In genomic region chr3:18778602-18779001, GRCh38 we compare ENCODE assay signal across 16 cellular contexts.
DNase-seq lines count a peak whose midpoint lies in the region; ATAC-seq lines count a peak whose summit lies in the region.
"Had no signal": no experiment of that assay in that cellular context is flagged by ENCODE, and none has a peak within 500 bp of the region (broad histone marks: within the 10 kb centered on the region; RNA-seq: fewer than 3 reads in every experiment).

No MANE protein-coding gene starts in this region.

- H3K4me3 Mint-ChIP-seq in activated T-cell treated with anti-CD3 and anti-CD28 coated beads, Interleukin-2, amount 50 U/mL, for 24 hours = peak overlapping the region; percentile 1
- H3K4me3 Mint-ChIP-seq in activated CD8-positive, alpha-beta T cell treated with anti-CD3 and anti-CD28 coated beads, Interleukin-2, amount 10 ng/mL, durations not matched to agents 7 days and 5 days = peak overlapping the region; percentile 26
- peak overlapping the region; percentile 26 to 81 (median 57) for H3K4me3 Mint-ChIP-seq in naive thymus-derived CD8-positive, alpha-beta T cell
- H3K4me3 Mint-ChIP-seq: CD14-positive monocyte, H9 had no signal

- POLR2A ChIA-PET in activated CD8-positive, alpha-beta T cell treated with anti-CD3 and anti-CD28 coated beads, Interleukin-2, amount 10 ng/mL, durations not matched to agents 7 days and 5 days (lab: Charles Lee) = no interaction called here
- POLR2A ChIA-PET in naive thymus-derived CD8-positive, alpha-beta T cell (lab: Charles Lee) = interaction anchor here (0.6 to 1.3 kb wide), 3 partner anchors 48 to 334 kb away, joined by 3 to 6 read pairs (median 4); no protein-coding TSS in a partner anchor

- peak; percentile 75 for ATAC-seq in activated CD8-positive, alpha-beta T cell treated with anti-CD3 and anti-CD28 coated beads, Interleukin-2, amount 10 ng/mL, durations not matched to agents 7 days and 5 days
- peak; percentile 73 to 84 for ATAC-seq in naive thymus-derived CD8-positive, alpha-beta T cell
- ATAC-seq in GM18511 (IDR thresholded peaks at IDR 0.05; ENCODE audit: unreplicated experiment) (no peak), HG03108 (IDR thresholded peaks at IDR 0.05; ENCODE audit: unreplicated experiment) (no peak)

- peaks cover 50% of the 10 kb centered on the region for H3K4me1 Mint-ChIP-seq in activated T-cell treated with anti-CD3 and anti-CD28 coated beads, Interleukin-2, amount 50 U/mL, for 24 hours (ENCODE audit: low read depth)
- peaks cover 33% of the 10 kb centered on the region for H3K4me1 Mint-ChIP-seq in activated CD8-positive, alpha-beta T cell treated with anti-CD3 and anti-CD28 coated beads, Interleukin-2, amount 10 ng/mL, durations not matched to agents 7 days and 5 days (ENCODE audit: low read depth)
- peaks cover 25 to 65% (median 52%) of the 10 kb centered on the region in 4 donors for H3K4me1 Mint-ChIP-seq in naive thymus-derived CD8-positive, alpha-beta T cell

- no peak overlapping the region for H3K4me3 ChIP-seq in Jurkat, Clone E6-1 (ENCODE audit: low read length)

- no peaks in the 10 kb centered on the region for H3K27me3 Mint-ChIP-seq in activated T-cell treated with anti-CD3 and anti-CD28 coated beads, Interleukin-2, amount 50 U/mL, for 24 hours
- H3K27me3 Mint-ChIP-seq in activated CD8-positive, alpha-beta T cell treated with anti-CD3 and anti-CD28 coated beads, Interleukin-2, amount 10 ng/mL, durations not matched to agents 7 days and 5 days (ENCODE audit: low read depth) = no peaks in the 10 kb centered on the region
- no peaks in the 10 kb centered on the region for H3K27me3 Mint-ChIP-seq in naive thymus-derived CD8-positive, alpha-beta T cell

- DNase-seq in activated T-cell treated with anti-CD3 and anti-CD28 coated beads, Interleukin-2, amount 50 U/mL, for 24 hours = no peak
- DNase-seq in activated T-cell treated with anti-CD3 and anti-CD28 coated beads, Interleukin-2, amount 50 U/mL, for 1 hour = no peak
- peak; percentile 66 for DNase-seq in Jurkat, Clone E6-1 (ENCODE audit: low read depth, low spot score)
- DNase-seq in activated CD8-positive, alpha-beta T cell treated with anti-CD3 and anti-CD28 coated beads, Interleukin-2, amount 10 ng/mL, durations not matched to agents 7 days and 5 days = no peak
- peak in 3 of 10 donors; percentile 30 to 61 (median 51) for DNase-seq in naive thymus-derived CD8-positive, alpha-beta T cell
- DNase-seq in cerebellar cortex (ENCODE audit: low spot score) = no peak
- DNase-seq: Calu3, DMS79, H9, MV-4-11, NCI-H1417 treated with DMSO at 0.1 percent for 48 hours, NCI-H2029, NCI-H524 had no signal

- H3K9me3 Mint-ChIP-seq in activated T-cell treated with anti-CD3 and anti-CD28 coated beads, Interleukin-2, amount 50 U/mL, for 24 hours = no peaks in the 10 kb centered on the region
- no peaks in the 10 kb centered on the region for H3K9me3 Mint-ChIP-seq in activated CD8-positive, alpha-beta T cell treated with anti-CD3 and anti-CD28 coated beads, Interleukin-2, amount 10 ng/mL, durations not matched to agents 7 days and 5 days (ENCODE audit: insufficient read depth)
- no peaks in the 10 kb centered on the region for H3K9me3 Mint-ChIP-seq in naive thymus-derived CD8-positive, alpha-beta T cell
- H3K9me3 Mint-ChIP-seq: CD14-positive monocyte, H9 had no signal

- peak overlapping the region; percentile 23 for H3K27ac Mint-ChIP-seq in activated T-cell treated with anti-CD3 and anti-CD28 coated beads, Interleukin-2, amount 50 U/mL, for 24 hours
- H3K27ac Mint-ChIP-seq in activated CD8-positive, alpha-beta T cell treated with anti-CD3 and anti-CD28 coated beads, Interleukin-2, amount 10 ng/mL, durations not matched to agents 7 days and 5 days = peak overlapping the region; percentile 12
- peak overlapping the region; percentile 38 to 92 (median 70) for H3K27ac Mint-ChIP-seq in naive thymus-derived CD8-positive, alpha-beta T cell
- H3K27ac Mint-ChIP-seq: CD14-positive monocyte, H9 had no signal

- CTCF ChIA-PET in activated CD8-positive, alpha-beta T cell treated with anti-CD3 and anti-CD28 coated beads, Interleukin-2, amount 10 ng/mL, durations not matched to agents 7 days and 5 days (lab: Charles Lee) = interaction anchor here (1.0 to 1.3 kb wide), 3 partner anchors 11 to 389 kb away, joined by 3 to 7 read pairs (median 3); no protein-coding TSS in a partner anchor

- H3K36me3 Mint-ChIP-seq in activated T-cell treated with anti-CD3 and anti-CD28 coated beads, Interleukin-2, amount 50 U/mL, for 24 hours (ENCODE audit: low read depth) = no peaks in the 10 kb centered on the region
- no peaks in the 10 kb centered on the region for H3K36me3 Mint-ChIP-seq in activated CD8-positive, alpha-beta T cell treated with anti-CD3 and anti-CD28 coated beads, Interleukin-2, amount 10 ng/mL, durations not matched to agents 7 days and 5 days (ENCODE audit: low read depth)
- H3K36me3 Mint-ChIP-seq in naive thymus-derived CD8-positive, alpha-beta T cell = no peaks in the 10 kb centered on the region
- H3K36me3 Mint-ChIP-seq: CD14-positive monocyte had no signal

Comparison
In these comparisons a context has a peak if more than half of its experiments do, and no peak if none do; other contexts are left out.
1. H3K27ac Mint-ChIP-seq: peak in every context shown above with its lines; median percentile 70 in naive thymus-derived CD8-positive, alpha-beta T cell; 23 in activated T-cell treated with anti-CD3 and anti-CD28 coated beads, Interleukin-2, amount 50 U/mL, for 24 hours; 12 in activated CD8-positive, alpha-beta T cell treated with anti-CD3 and anti-CD28 coated beads, Interleukin-2, amount 10 ng/mL, durations not matched to agents 7 days and 5 days.
2. H3K4me3 Mint-ChIP-seq: peak in every context shown above with its lines; median percentile 57 in naive thymus-derived CD8-positive, alpha-beta T cell; 26 in activated CD8-positive, alpha-beta T cell treated with anti-CD3 and anti-CD28 coated beads, Interleukin-2, amount 10 ng/mL, durations not matched to agents 7 days and 5 days; 1 in activated T-cell treated with anti-CD3 and anti-CD28 coated beads, Interleukin-2, amount 50 U/mL, for 24 hours.
3. ATAC-seq: peak in activated CD8-positive, alpha-beta T cell treated with anti-CD3 and anti-CD28 coated beads, Interleukin-2, amount 10 ng/mL, durations not matched to agents 7 days and 5 days (single experiment) and naive thymus-derived CD8-positive, alpha-beta T cell (2 of 2); none in GM18511 (single experiment) and HG03108 (single experiment).